In the genomic region with DNA sequence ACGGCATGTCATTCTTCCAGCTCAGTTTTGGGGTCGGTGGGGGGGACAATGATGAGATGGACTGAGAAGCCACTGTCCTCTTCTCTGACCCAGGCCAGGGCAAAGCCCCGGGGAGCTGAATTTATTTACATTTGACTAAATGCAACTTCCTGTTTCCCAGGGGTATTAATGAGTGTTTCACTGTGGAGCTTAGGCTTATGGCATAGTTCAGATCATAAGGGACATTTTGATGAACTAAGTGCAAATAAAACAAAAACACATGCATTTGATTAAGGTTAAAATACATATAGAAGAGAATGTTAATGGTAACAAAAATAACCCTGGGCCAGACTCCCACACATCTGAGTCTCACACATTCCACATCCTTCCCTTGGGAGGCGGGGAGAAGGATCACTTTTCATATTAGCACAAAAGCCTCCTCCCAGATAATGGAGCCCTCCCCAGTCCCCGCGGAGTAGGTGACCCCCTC, we compare ENCODE assay signal across 8 cellular contexts.
DNase-seq lines count a peak whose midpoint lies in the region; ATAC-seq and TF ChIP-seq lines count a peak whose summit lies in the region.

No MANE protein-coding gene starts in this region.

- H3K36me3 ChIP-seq in neuron (ENCODE audit: insufficient read depth, low read length): no peaks in the 10 kb centered on the region

- H3K4me3 ChIP-seq in coronary artery (peak overlapping the region; percentile 67), neuron (ENCODE audit: low read length) (peak overlapping the region; percentile 38)

- H3K27ac ChIP-seq in coronary artery: peak overlapping the region in 1 of 2 donors; percentile 17

- TF ChIP-seq CTCF in coronary artery (IDR thresholded peaks at IDR 0.05): no peak

- H3K9me3 Mint-ChIP-seq in IgD-negative memory B cell: no peaks in the 10 kb centered on the region

- no peaks in the 10 kb centered on the region for H3K27me3 ChIP-seq in neuron (ENCODE audit: insufficient read depth, low read length)

- H3K27ac Mint-ChIP-seq in IgD-negative memory B cell: peak overlapping the region; percentile 9 to 89 (median 62)

- peak overlapping the region; percentile 70 for H2AFZ ChIP-seq in neuron (ENCODE audit: low read depth, low read length)

- no peak for ATAC-seq in HG03565 (IDR thresholded peaks at IDR 0.05; ENCODE audit: unreplicated experiment)

- no peaks in the 10 kb centered on the region for H3K9me3 ChIP-seq in neuron (ENCODE audit: low read length)

- no peaks in the 10 kb centered on the region for H3K36me3 Mint-ChIP-seq in IgD-negative memory B cell

- peaks cover 11 to 26% (median 21%) of the 10 kb centered on the region in 3 donors for H3K4me1 Mint-ChIP-seq in IgD-negative memory B cell

- peaks cover 38% of the 10 kb centered on the region for H3K4me1 ChIP-seq in neuron (ENCODE audit: insufficient read depth, low read length)

- H3K4me3 Mint-ChIP-seq in IgD-negative memory B cell: peak overlapping the region; percentile 75 to 96 (median 85)

- peak; percentile 74 for DNase-seq in EL
- DNase-seq in coronary artery (ENCODE audit: low spot score): no peak
- DNase-seq in DMS153 (lab: John Stamatoyannopoulos, UW): no peak
- DNase-seq in NCI-H2107 treated with DMSO at 0.1 percent for 48 hours (lab: John Stamatoyannopoulos, UW; ENCODE audit: unreplicated experiment): no peak
- DNase-seq in effector CD4-positive, alpha-beta T cell: no peak

- H3K27me3 Mint-ChIP-seq in IgD-negative memory B cell: peaks cover 19% of the 10 kb centered on the region
